Comparison of ENCODE assay signal across 1 cellular context in the genomic region with DNA sequence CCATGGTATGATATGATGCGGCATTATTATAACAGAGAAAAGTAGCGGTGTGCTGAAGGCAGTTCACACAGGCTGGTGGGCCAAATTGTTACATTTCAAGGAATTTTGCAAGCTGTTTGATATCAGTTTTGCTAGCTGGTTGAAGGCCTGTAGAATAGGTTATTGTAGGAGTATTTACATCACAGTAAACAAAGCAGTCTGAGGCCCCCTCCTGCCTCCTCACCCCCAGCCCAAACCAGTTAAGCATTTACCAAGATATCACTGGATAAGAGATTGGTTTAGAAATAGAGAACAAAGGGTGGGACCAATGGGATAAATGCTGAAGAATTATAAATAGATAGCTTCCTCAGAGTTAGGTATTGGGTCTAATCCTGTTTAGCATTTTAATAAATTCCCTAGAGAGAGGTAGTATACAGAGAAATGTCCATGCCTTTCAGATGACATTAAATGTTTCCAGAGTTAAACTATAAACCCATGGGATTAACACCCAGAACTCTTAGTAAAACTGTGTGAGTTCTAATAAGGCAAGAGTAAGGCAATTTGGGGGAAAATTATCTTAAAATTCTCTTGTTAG.
TF ChIP-seq lines count a peak whose summit lies in the region.

No MANE protein-coding gene starts in this region.

TF ChIP-seq in A549, 52 proteins besides CTCF, POLR2A, EP300 and RAD21 (continued from another document):
- TF ChIP-seq, protein P1, sequence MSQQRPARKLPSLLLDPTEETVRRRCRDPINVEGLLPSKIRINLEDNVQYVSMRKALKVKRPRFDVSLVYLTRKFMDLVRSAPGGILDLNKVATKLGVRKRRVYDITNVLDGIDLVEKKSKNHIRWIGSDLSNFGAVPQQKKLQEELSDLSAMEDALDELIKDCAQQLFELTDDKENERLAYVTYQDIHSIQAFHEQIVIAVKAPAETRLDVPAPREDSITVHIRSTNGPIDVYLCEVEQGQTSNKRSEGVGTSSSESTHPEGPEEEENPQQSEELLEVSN (IDR thresholded peaks at IDR 0.05; ENCODE audit: borderline replicate concordance, low read depth), result no peak
- TF ChIP-seq HDAC2 (IDR thresholded peaks at IDR 0.05), result no peak
- TF ChIP-seq MYC (IDR thresholded peaks at IDR 0.05; ENCODE audit: borderline replicate concordance, low read length), result no peak
- no peak for TF ChIP-seq TFCP2L1 (CRISPR knock-in tag; IDR thresholded peaks at IDR 0.05)
- TF ChIP-seq, protein P2, sequence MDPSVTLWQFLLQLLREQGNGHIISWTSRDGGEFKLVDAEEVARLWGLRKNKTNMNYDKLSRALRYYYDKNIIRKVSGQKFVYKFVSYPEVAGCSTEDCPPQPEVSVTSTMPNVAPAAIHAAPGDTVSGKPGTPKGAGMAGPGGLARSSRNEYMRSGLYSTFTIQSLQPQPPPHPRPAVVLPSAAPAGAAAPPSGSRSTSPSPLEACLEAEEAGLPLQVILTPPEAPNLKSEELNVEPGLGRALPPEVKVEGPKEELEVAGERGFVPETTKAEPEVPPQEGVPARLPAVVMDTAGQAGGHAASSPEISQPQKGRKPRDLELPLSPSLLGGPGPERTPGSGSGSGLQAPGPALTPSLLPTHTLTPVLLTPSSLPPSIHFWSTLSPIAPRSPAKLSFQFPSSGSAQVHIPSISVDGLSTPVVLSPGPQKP (IDR thresholded peaks at IDR 0.05; ENCODE audit: low read depth, low read length), result no peak
- no peak for TF ChIP-seq RNF2 (IDR thresholded peaks at IDR 0.05; ENCODE audit: borderline replicate concordance, low read depth)
- no peak for TF ChIP-seq MAFK (IDR thresholded peaks at IDR 0.05; ENCODE audit: partially characterized antibody)
- no peak for TF ChIP-seq NFE2L2 (conservative IDR thresholded peaks at IDR 0.05; ENCODE audit: low read length)
- TF ChIP-seq, protein P3, sequence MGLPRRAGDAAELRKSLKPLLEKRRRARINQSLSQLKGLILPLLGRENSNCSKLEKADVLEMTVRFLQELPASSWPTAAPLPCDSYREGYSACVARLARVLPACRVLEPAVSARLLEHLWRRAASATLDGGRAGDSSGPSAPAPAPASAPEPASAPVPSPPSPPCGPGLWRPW (IDR thresholded peaks at IDR 0.05), result no peak
- no peak for TF ChIP-seq CEBPB (IDR thresholded peaks at IDR 0.05)
- TF ChIP-seq, protein P4, sequence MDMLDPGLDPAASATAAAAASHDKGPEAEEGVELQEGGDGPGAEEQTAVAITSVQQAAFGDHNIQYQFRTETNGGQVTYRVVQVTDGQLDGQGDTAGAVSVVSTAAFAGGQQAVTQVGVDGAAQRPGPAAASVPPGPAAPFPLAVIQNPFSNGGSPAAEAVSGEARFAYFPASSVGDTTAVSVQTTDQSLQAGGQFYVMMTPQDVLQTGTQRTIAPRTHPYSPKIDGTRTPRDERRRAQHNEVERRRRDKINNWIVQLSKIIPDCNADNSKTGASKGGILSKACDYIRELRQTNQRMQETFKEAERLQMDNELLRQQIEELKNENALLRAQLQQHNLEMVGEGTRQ (IDR thresholded peaks at IDR 0.05), result no peak
- no peak for TF ChIP-seq ZC3H11A (IDR thresholded peaks at IDR 0.05)
